Comparison of ENCODE assay signal across 8 cellular contexts in the genomic region with DNA sequence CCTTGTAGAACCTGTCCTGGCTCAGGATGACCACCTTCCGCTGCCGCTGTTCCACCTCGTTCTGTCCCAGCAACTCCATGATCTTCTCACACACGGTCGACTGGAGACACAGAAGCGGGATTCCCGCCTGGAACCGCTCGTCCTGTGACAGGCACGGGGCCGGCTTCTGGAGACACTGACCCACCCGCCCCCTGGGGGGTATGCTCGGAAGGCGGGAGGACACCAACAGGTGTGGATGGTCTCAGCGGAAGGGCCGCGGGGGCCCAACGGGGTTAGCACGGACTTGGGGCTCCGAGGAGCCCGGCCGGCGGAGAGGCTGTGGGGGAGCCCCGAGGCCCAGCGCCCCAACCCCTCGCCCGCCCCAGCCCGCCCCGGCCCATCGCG. TPM values are rescaled to one million over a fixed set of nuclear protein-coding genes. Genes with fewer than 3 reads are reported as not detected.
DNase-seq lines count a peak whose midpoint lies in the region; ATAC-seq and TF ChIP-seq lines count a peak whose summit lies in the region.

No MANE protein-coding gene starts in this region.

- H3K79me2 ChIP-seq in neural progenitor cell (ENCODE audit: low read depth): peaks cover 19% of the 10 kb centered on the region

- no peaks in the 10 kb centered on the region for H3K27me3 ChIP-seq in Caco-2 (replicated peaks; ENCODE audit: control insufficient read depth, insufficient read depth, low read length)
- no peaks in the 10 kb centered on the region for H3K27me3 ChIP-seq in neural progenitor cell

- H4K20me1 ChIP-seq in neural progenitor cell (ENCODE audit: low read depth): peaks cover 14% of the 10 kb centered on the region

- CTCF ChIA-PET in Caco-2 (lab: Charles Lee): no interaction called here

- H3K36me3 ChIP-seq in Caco-2 (ENCODE audit: control insufficient read depth, insufficient read depth, low read length) (peaks cover 4% of the 10 kb centered on the region), neural progenitor cell (no peaks in the 10 kb centered on the region)

- peak overlapping the region; percentile 83 for H3K4me2 ChIP-seq in neural progenitor cell

- H3K4me1 Mint-ChIP-seq in Caco-2 (ENCODE audit: low read depth, unreplicated experiment) (no peaks in the 10 kb centered on the region), T-helper 17 cell (peaks cover 7% of the 10 kb centered on the region), neural progenitor cell (peaks cover 17% of the 10 kb centered on the region)

- H3K27ac Mint-ChIP-seq in Caco-2 (ENCODE audit: unreplicated experiment) (no peak overlapping the region), T-helper 17 cell (no peak overlapping the region), neural progenitor cell (no peak overlapping the region)

- H3K4me3 ChIP-seq in Caco-2 (ENCODE audit: low read depth, low read length): peak overlapping the region; percentile 86
- peak overlapping the region; percentile 97 for H3K4me3 ChIP-seq in neural progenitor cell

- H2AFZ ChIP-seq in neural progenitor cell (replicated peaks): peak overlapping the region; percentile 71

- peak in 1 of 2 experiments; percentile 19 for TF ChIP-seq CTCF in Caco-2 (IDR thresholded peaks at IDR 0.05; ENCODE audit: insufficient read depth in 1 of 2, low read depth in 1 of 2, low read length in 1 of 2, severe bottlenecking in 1 of 2, unreplicated experiment in 1 of 2)
- peak; percentile 14 for TF ChIP-seq CTCF in neural progenitor cell (IDR thresholded peaks at IDR 0.05)

- H3K36me3 Mint-ChIP-seq in Caco-2 (ENCODE audit: insufficient read depth, unreplicated experiment) (peaks cover 37% of the 10 kb centered on the region), T-helper 17 cell (ENCODE audit: low read depth) (no peaks in the 10 kb centered on the region), neural progenitor cell (peaks cover 12% of the 10 kb centered on the region)

- peaks cover 11% of the 10 kb centered on the region; the same call in 1 of the 2 replicates for H3K4me1 ChIP-seq in Caco-2
- peaks cover 5% of the 10 kb centered on the region for H3K4me1 ChIP-seq in neural progenitor cell

- no peaks in the 10 kb centered on the region for H3F3A ChIP-seq in neural progenitor cell (ENCODE audit: low read depth)

- H3K27me3 Mint-ChIP-seq in Caco-2 (ENCODE audit: insufficient read depth, unreplicated experiment) (no peaks in the 10 kb centered on the region), T-helper 17 cell (no peaks in the 10 kb centered on the region), neural progenitor cell (ENCODE audit: insufficient read depth, low read depth) (peaks cover 7% of the 10 kb centered on the region)

- intact Hi-C loops in Caco-2 (cut with micrococcal nuclease; ENCODE audit: unreplicated experiment): no loop called here

- H3K9me3 ChIP-seq in Caco-2 (no peaks in the 10 kb centered on the region), T-helper 17 cell (ENCODE audit: control insufficient read depth, low read length, poor library complexity, severe bottlenecking) (no peaks in the 10 kb centered on the region), neural progenitor cell (ENCODE audit: low read depth) (no peaks in the 10 kb centered on the region)

- BruUV-seq in Caco-2 (replicated peaks; lab: Mats Ljungman, UMichigan): TSS peak; percentile 18

- ATAC-seq in GM19043 (IDR thresholded peaks at IDR 0.05; ENCODE audit: low read depth, unreplicated experiment) (peak; percentile 22), HG03457 (IDR thresholded peaks at IDR 0.05; ENCODE audit: unreplicated experiment) (peak; percentile 13), T-helper 17 cell (peak; percentile 10)

- POLR2A ChIA-PET in Caco-2 (lab: Charles Lee): no interaction called here

- H3K9me3 Mint-ChIP-seq in Caco-2 (ENCODE audit: unreplicated experiment): no peaks in the 10 kb centered on the region
- H3K9me3 Mint-ChIP-seq in neural progenitor cell: no peaks in the 10 kb centered on the region

- H3K4me3 Mint-ChIP-seq in Caco-2 (ENCODE audit: unreplicated experiment) (peak overlapping the region; percentile 82), T-helper 17 cell (peak overlapping the region; percentile 84), neural progenitor cell (peak overlapping the region; percentile 91)

- no peak overlapping the region for H3K27ac ChIP-seq in neural progenitor cell

- H3K9ac ChIP-seq in neural progenitor cell: peak overlapping the region; percentile 88

- DNase-seq in Caco-2 (peak; percentile 60 to 61), T-helper 17 cell (no peak), fibroblast of gingiva (ENCODE audit: low read depth) (peak; percentile 13), neural progenitor cell (ENCODE audit: low spot score) (peak; percentile 75), NCI-H2107 treated with DMSO at 0.1 percent for 48 hours (lab: John Stamatoyannopoulos, UW; ENCODE audit: unreplicated experiment) (no peak)
- DNase-seq in activated effector memory CD4-positive, alpha-beta T cell treated with anti-CD3 and anti-CD28 coated beads, Interleukin-2, amount 50 U/mL, for 16 hours: no peak

RNA-seq across cellular contexts. Expression of gene UCK1, which starts 0.5 kb away (rescaled TPM):
- total RNA-seq in Caco-2 (2022): 24.9 and 25.7 TPM in 2 replicates
- 10 to 100 TPM; 16.6 to 21.4 TPM for total RNA-seq in T-helper 17 cell
- 30.7 and 41.1 TPM in 2 replicates for total RNA-seq in neural progenitor cell (ENCODE audit: low replicate concordance)

RNA-seq across cellular contexts. Expression of gene PRRT1B, which starts 14.8 kb away (rescaled TPM):
- total RNA-seq in Caco-2 (2022) (5.0 and 6.5 TPM in 2 replicates), T-helper 17 cell (not detected), neural progenitor cell (ENCODE audit: low replicate concordance) (not detected in 2 replicates)

RNA-seq across cellular contexts. Expression of gene POMT1, which starts 27.8 kb away (rescaled TPM):
- total RNA-seq in Caco-2 (2022) (44.2 and 44.7 TPM in 2 replicates), T-helper 17 cell (10 to 100 TPM; 50.0 to 54.0 TPM), neural progenitor cell (ENCODE audit: low replicate concordance) (31.1 and 48.0 TPM in 2 replicates)

Comparison
In these comparisons a context has a peak if more than half of its experiments do, and no peak if none do; other contexts are left out.
1. DNase-seq: peak in Caco-2 (2 of 2), fibroblast of gingiva (single experiment) and neural progenitor cell (single experiment); none in T-helper 17 cell (0 of 3), NCI-H2107 treated with DMSO at 0.1 percent for 48 hours (single experiment) and activated effector memory CD4-positive, alpha-beta T cell treated with anti-CD3 and anti-CD28 coated beads, Interleukin-2, amount 50 U/mL, for 16 hours (single experiment).
2. Peak in every context shown above with its lines, with median percentiles within 50 percentile points of each other: H3K4me3 Mint-ChIP-seq and ATAC-seq.